Comparison of ENCODE assay signal across 23 cellular contexts in genomic region chr3:66437341-66437929, GRCh38.
DNase-seq lines count a peak whose midpoint lies in the region; ATAC-seq and TF ChIP-seq lines count a peak whose summit lies in the region.
"Had no signal": no experiment of that assay in that cellular context is flagged by ENCODE, and none has a peak within 500 bp of the region (broad histone marks: within the 10 kb centered on the region; RNA-seq: fewer than 3 reads in every experiment).

No MANE protein-coding gene starts in this region.

- ATAC-seq in WTC11 = no peak
- no peak for ATAC-seq in HG02981 (IDR thresholded peaks at IDR 0.05; ENCODE audit: unreplicated experiment)
- no peak for ATAC-seq in HG03045 (IDR thresholded peaks at IDR 0.05; ENCODE audit: unreplicated experiment)
- ATAC-seq in left ventricle myocardium superior = no peak
- ATAC-seq: stimulated activated naive B cell treated with anti-CD40 and anti-IgM and Interleukin-4, amounts not matched to agents 10 μg/mL and 1 μg/mL and 100 μg/mL, for 72 hours had no signal

- POLR2A ChIA-PET in WTC11 (lab: Charles Lee) = no interaction called here

- H3K79me2 ChIP-seq in Loucy (ENCODE audit: insufficient read depth, low read length) = peaks cover 85% of the 10 kb centered on the region

- DNase-seq in WTC11 (ENCODE audit: low spot score) (no peak), neural crest cell (ENCODE audit: low read depth, low spot score) (no peak), T-helper 9 cell (no peak), left ventricle myocardium superior (no peak)
- DNase-seq: activated CD4-positive, alpha-beta T cell treated with anti-CD3 and anti-CD28 coated beads, Interleukin-2, amount 50 U/mL, for 4 hours; activated CD4-positive, CD25-positive, alpha-beta regulatory T cell; activated CD8-positive, alpha-beta memory T cell treated with anti-CD3 and anti-CD28 coated beads, Interleukin-2, amount 50 U/mL, for 48 hours; activated effector memory CD4-positive, alpha-beta T cell treated with Interleukin-2 at 50 U/mL for 16 hours; brain microvascular endothelial cell; effector CD4-positive, alpha-beta T cell; naive B cell; NCI-H1105 treated with DMSO at 0.1 percent for 48 hours; NCI-H526; stimulated activated CD4-positive, alpha-beta T cell treated with anti-CD3 and anti-CD28 coated beads, Interleukin-4, amount 100 ng/mL, for 1 hour; stimulated activated naive B cell treated with anti-CD40 and anti-IgM and Interleukin-4, amounts not matched to agents 10 μg/mL and 1 μg/mL and 100 μg/mL, for 72 hours had no signal

- no peak overlapping the region for H3K4me3 Mint-ChIP-seq in WTC11
- peak overlapping the region; percentile 54 for H3K4me3 Mint-ChIP-seq in neural crest cell
- H3K4me3 Mint-ChIP-seq: CD14-positive monocyte; naive B cell; stimulated activated naive B cell treated with anti-CD40 and anti-IgM and Interleukin-4, amounts not matched to agents 10 μg/mL and 1 μg/mL and 100 μg/mL, for 72 hours had no signal

- H3K9me3 ChIP-seq in BLaER1 treated with 17β-estradiol and CSF1 and Interleukin-3, amounts not matched to agents 10 nM and 100 nM (replicated peaks in 1 of 11) = no peaks in the 10 kb centered on the region
- H3K9me3 ChIP-seq in Loucy (ENCODE audit: insufficient read depth, low read depth, low read length) = no peaks in the 10 kb centered on the region
- H3K9me3 ChIP-seq: esophagus muscularis mucosa, HAP-1, right atrium auricular region had no signal

- peaks cover 0 to 97% (median 37%) of the 10 kb centered on the region in 11 experiments; a peak in 16 of 22 replicates for H4K20me1 ChIP-seq in BLaER1 treated with 17β-estradiol and CSF1 and Interleukin-3, amounts not matched to agents 10 nM and 100 nM
- no peaks in the 10 kb centered on the region for H4K20me1 ChIP-seq in Loucy (ENCODE audit: insufficient read depth, low read length, poor library complexity, severe bottlenecking)

- peaks cover 51 to 100% (median 100%) of the 10 kb centered on the region in 10 experiments for H3K4me1 ChIP-seq in BLaER1 treated with 17β-estradiol and CSF1 and Interleukin-3, amounts not matched to agents 10 nM and 100 nM
- H3K4me1 ChIP-seq in Loucy (ENCODE audit: insufficient read depth, low read length, poor library complexity, severe bottlenecking) = peaks cover 94% of the 10 kb centered on the region
- H3K4me1 ChIP-seq: HAP-1 had no signal

- TF ChIP-seq CTCF in Loucy (conservative IDR thresholded peaks at IDR 0.05; ENCODE audit: low read length) (no peak), WTC11 (IDR thresholded peaks at IDR 0.05) (no peak), neural crest cell (conservative IDR thresholded peaks at IDR 0.05) (no peak)

- no peaks in the 10 kb centered on the region for H3K9me2 ChIP-seq in Loucy (replicated peaks; ENCODE audit: low read depth, low read length)

- H3K4me2 ChIP-seq in BLaER1 treated with 17β-estradiol and CSF1 and Interleukin-3, amounts not matched to agents 10 nM and 100 nM = peak overlapping the region in 9 of 11 experiments; percentile 35 to 91 (median 81); a peak in 18 of 22 replicates
- H3K4me2 ChIP-seq in Loucy (ENCODE audit: low read depth, low read length, poor library complexity, severe bottlenecking) = no peak overlapping the region

- H3K27me3 Mint-ChIP-seq in WTC11 (ENCODE audit: low read depth) (no peaks in the 10 kb centered on the region), neural crest cell (ENCODE audit: low read depth) (no peaks in the 10 kb centered on the region)
- H3K27me3 Mint-ChIP-seq: stimulated activated naive B cell treated with anti-CD40 and anti-IgM and Interleukin-4, amounts not matched to agents 10 μg/mL and 1 μg/mL and 100 μg/mL, for 72 hours had no signal

- CTCF ChIA-PET in WTC11 (lab: Charles Lee) = no interaction called here

- H3K9me3 Mint-ChIP-seq in WTC11 (no peaks in the 10 kb centered on the region), neural crest cell (no peaks in the 10 kb centered on the region)
- H3K9me3 Mint-ChIP-seq: CD14-positive monocyte; naive B cell; stimulated activated naive B cell treated with anti-CD40 and anti-IgM and Interleukin-4, amounts not matched to agents 10 μg/mL and 1 μg/mL and 100 μg/mL, for 72 hours had no signal

- H3K9ac ChIP-seq in BLaER1 treated with 17β-estradiol and CSF1 and Interleukin-3, amounts not matched to agents 10 nM and 100 nM = peak overlapping the region in 2 of 11 experiments; percentile 3 to 40; a peak in 1 of 22 replicates
- H3K9ac ChIP-seq in Loucy (ENCODE audit: low read depth, low read length, poor library complexity, severe bottlenecking) = peak overlapping the region; percentile 36

- H3F3A ChIP-seq in Loucy (ENCODE audit: low read depth) = peaks cover 10% of the 10 kb centered on the region

- peaks cover 0 to 53% (median 3%) of the 10 kb centered on the region in 11 experiments; a peak in 12 of 22 replicates for H3K36me3 ChIP-seq in BLaER1 treated with 17β-estradiol and CSF1 and Interleukin-3, amounts not matched to agents 10 nM and 100 nM
- peaks cover 3% of the 10 kb centered on the region; the same call in 1 of the 2 replicates for H3K36me3 ChIP-seq in Loucy (ENCODE audit: insufficient read depth, low read length)
- H3K36me3 ChIP-seq: brain microvascular endothelial cell, esophagus muscularis mucosa, HAP-1, right atrium auricular region had no signal

- peak overlapping the region; percentile 79 for H3K27ac Mint-ChIP-seq in WTC11
- no peak overlapping the region for H3K27ac Mint-ChIP-seq in neural crest cell (ENCODE audit: unreplicated experiment)
- H3K27ac Mint-ChIP-seq: naive B cell; stimulated activated naive B cell treated with anti-CD40 and anti-IgM and Interleukin-4, amounts not matched to agents 10 μg/mL and 1 μg/mL and 100 μg/mL, for 72 hours had no signal

- H3K4me1 Mint-ChIP-seq in WTC11 = peaks cover 90% of the 10 kb centered on the region
- peaks cover 79% of the 10 kb centered on the region for H3K4me1 Mint-ChIP-seq in neural crest cell

- H3K27ac ChIP-seq in BLaER1 treated with 17β-estradiol and CSF1 and Interleukin-3, amounts not matched to agents 10 nM and 100 nM = no peak overlapping the region
- H3K27ac ChIP-seq: brain microvascular endothelial cell had no signal

- H3K27me3 ChIP-seq in BLaER1 treated with 17β-estradiol and CSF1 and Interleukin-3, amounts not matched to agents 10 nM and 100 nM = no peaks in the 10 kb centered on the region
- H3K27me3 ChIP-seq in Loucy (ENCODE audit: insufficient read depth, low read length, poor library complexity, severe bottlenecking) = no peaks in the 10 kb centered on the region
- H3K27me3 ChIP-seq: brain microvascular endothelial cell, esophagus muscularis mucosa, right atrium auricular region had no signal

- H3K4me3 ChIP-seq in BLaER1 treated with 17β-estradiol and CSF1 and Interleukin-3, amounts not matched to agents 10 nM and 100 nM = no peak overlapping the region
- no peak overlapping the region for H3K4me3 ChIP-seq in Loucy (ENCODE audit: low read length, poor library complexity, severe bottlenecking)
- H3K4me3 ChIP-seq: esophagus muscularis mucosa, HAP-1, right atrium auricular region had no signal

- H3K36me3 Mint-ChIP-seq in WTC11 = peaks cover 30% of the 10 kb centered on the region
- H3K36me3 Mint-ChIP-seq in neural crest cell (ENCODE audit: low read depth) = peaks cover 20% of the 10 kb centered on the region
- H3K36me3 Mint-ChIP-seq: CD14-positive monocyte had no signal

- no peak overlapping the region for H2AFZ ChIP-seq in Loucy (ENCODE audit: low read length)

- intact Hi-C loops in left ventricle myocardium superior (cut with micrococcal nuclease) = no loop called here

TF ChIP-seq in WTC11, 78 proteins besides CTCF, POLR2A, EP300 and RAD21 (continues in another document):
- TF ChIP-seq, protein P1, sequence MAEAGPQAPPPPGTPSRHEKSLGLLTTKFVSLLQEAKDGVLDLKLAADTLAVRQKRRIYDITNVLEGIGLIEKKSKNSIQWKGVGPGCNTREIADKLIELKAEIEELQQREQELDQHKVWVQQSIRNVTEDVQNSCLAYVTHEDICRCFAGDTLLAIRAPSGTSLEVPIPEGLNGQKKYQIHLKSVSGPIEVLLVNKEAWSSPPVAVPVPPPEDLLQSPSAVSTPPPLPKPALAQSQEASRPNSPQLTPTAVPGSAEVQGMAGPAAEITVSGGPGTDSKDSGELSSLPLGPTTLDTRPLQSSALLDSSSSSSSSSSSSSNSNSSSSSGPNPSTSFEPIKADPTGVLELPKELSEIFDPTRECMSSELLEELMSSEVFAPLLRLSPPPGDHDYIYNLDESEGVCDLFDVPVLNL (CRISPR knock-in tag; IDR thresholded peaks at IDR 0.05; ENCODE audit: borderline replicate concordance, low read depth) = no peak
- TF ChIP-seq ZSCAN18 (CRISPR knock-in tag; IDR thresholded peaks at IDR 0.05) (no peak), RELA (CRISPR knock-in tag; IDR thresholded peaks at IDR 0.05; ENCODE audit: borderline replicate concordance) (no peak)
- TF ChIP-seq, protein P2, sequence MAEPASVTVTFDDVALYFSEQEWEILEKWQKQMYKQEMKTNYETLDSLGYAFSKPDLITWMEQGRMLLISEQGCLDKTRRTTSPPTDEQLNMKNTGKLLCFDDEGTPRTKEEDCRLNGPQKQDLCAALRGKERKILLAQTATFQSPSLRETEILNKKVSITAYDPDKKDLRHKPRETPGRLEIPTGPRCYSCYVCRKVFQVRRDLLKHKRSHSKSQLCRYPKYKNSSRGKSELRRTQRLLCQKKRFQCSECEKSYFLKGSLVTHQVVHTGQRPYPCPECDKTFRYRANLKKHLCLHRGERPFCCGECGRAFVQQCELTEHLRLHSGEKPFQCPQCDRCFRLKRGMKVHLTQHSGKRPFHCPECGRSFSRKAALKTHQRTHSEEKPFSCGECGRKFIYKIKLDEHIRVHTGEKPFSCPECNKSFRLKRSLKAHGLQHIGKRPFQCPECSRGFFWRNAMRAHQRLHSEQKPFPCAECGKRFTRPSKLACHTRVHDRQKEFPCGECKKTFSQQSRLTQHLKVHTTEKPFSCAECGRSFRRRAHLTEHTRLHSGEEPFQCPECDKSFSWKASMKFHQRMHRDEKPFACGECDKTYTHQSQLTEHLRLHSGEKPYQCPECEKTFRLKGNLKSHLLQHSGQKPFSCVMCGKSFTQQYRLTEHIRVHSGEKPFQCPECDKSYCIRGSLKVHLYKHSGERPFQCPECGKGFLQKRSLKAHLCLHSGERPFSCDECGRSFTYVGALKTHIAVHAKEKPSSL (CRISPR knock-in tag; conservative IDR thresholded peaks at IDR 0.05) = no peak
